Comparison of ENCODE assay signal across 1 cellular context in the genomic region with DNA sequence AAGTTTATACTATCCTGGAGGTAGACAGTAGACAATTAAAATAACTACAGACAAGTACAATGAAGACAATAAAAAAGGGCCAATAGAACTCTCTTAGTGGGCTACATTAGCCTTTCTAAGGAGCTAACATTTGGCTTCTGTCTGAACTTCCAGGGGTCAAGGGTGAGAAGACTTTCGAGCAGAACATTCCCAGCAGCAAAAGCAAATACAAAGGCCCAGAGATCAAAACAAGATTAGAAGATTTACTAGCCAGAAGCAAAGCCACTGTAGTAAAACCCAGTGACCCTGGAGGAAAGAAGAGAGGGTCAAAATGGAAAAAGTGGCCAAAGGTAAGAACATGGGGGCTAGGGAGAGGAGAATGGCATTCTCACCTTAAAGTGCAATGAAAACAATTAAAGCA.
TF ChIP-seq lines count a peak whose summit lies in the region.

No MANE protein-coding gene starts in this region.

TF ChIP-seq in K562, 482 proteins besides CTCF, POLR2A, EP300 and RAD21:
- TF ChIP-seq HDAC6 (IDR thresholded peaks at IDR 0.05; ENCODE audit: low read depth, low read length) (no peak), ZNF431 (CRISPR knock-in tag; IDR thresholded peaks at IDR 0.05) (no peak), ZKSCAN3 (CRISPR knock-in tag; IDR thresholded peaks at IDR 0.05) (no peak), HLTF (IDR thresholded peaks at IDR 0.05) (no peak), TEAD2 (tag; IDR thresholded peaks at IDR 0.05) (no peak), NR2C2 (CRISPR knock-in tag; IDR thresholded peaks at IDR 0.05) (no peak), NR2C2 (tag; IDR thresholded peaks at IDR 0.05) (peak; percentile 58; the same call in 1 of the 2 replicates), SOX6 (IDR thresholded peaks at IDR 0.05) (peak; percentile 23; the same call in 1 of the 2 replicates), HMGN3 (IDR thresholded peaks at IDR 0.05; ENCODE audit: borderline replicate concordance, extremely low read depth, insufficient read length, low read depth, low read length) (no peak), PHF8 (IDR thresholded peaks at IDR 0.05; ENCODE audit: borderline replicate concordance, low read length) (no peak), ZSCAN32 (CRISPR knock-in tag; IDR thresholded peaks at IDR 0.05) (no peak), ILK (tag; IDR thresholded peaks at IDR 0.05; ENCODE audit: borderline replicate concordance, low read depth) (no peak), FOXA1 (IDR thresholded peaks at IDR 0.05; ENCODE audit: borderline replicate concordance) (no peak), ZNF134 (CRISPR knock-in tag; conservative IDR thresholded peaks at IDR 0.05) (no peak), CBX3 (IDR thresholded peaks at IDR 0.05; ENCODE audit: borderline replicate concordance in 1 of 2, low read length in 2 of 2) (no peak), PTBP1 (IDR thresholded peaks at IDR 0.05; ENCODE audit: low read depth, low read length) (no peak), ZNF239 (CRISPR knock-in tag; IDR thresholded peaks at IDR 0.05) (no peak), NR2C1 (IDR thresholded peaks at IDR 0.05) (peak; percentile 45; the same call in 1 of the 2 replicates), NR2C1 (tag; IDR thresholded peaks at IDR 0.05) (peak; percentile 60; the same call in 1 of the 2 replicates), PHB2 (IDR thresholded peaks at IDR 0.05; ENCODE audit: low read depth) (no peak), NFYB (IDR thresholded peaks at IDR 0.05; ENCODE audit: extremely low read depth, insufficient read length) (no peak)
- TF ChIP-seq, protein P1, sequence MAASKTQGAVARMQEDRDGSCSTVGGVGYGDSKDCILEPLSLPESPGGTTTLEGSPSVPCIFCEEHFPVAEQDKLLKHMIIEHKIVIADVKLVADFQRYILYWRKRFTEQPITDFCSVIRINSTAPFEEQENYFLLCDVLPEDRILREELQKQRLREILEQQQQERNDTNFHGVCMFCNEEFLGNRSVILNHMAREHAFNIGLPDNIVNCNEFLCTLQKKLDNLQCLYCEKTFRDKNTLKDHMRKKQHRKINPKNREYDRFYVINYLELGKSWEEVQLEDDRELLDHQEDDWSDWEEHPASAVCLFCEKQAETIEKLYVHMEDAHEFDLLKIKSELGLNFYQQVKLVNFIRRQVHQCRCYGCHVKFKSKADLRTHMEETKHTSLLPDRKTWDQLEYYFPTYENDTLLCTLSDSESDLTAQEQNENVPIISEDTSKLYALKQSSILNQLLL (CRISPR knock-in tag; IDR thresholded peaks at IDR 0.05; ENCODE audit: borderline replicate concordance), result no peak
- TF ChIP-seq, protein P2, sequence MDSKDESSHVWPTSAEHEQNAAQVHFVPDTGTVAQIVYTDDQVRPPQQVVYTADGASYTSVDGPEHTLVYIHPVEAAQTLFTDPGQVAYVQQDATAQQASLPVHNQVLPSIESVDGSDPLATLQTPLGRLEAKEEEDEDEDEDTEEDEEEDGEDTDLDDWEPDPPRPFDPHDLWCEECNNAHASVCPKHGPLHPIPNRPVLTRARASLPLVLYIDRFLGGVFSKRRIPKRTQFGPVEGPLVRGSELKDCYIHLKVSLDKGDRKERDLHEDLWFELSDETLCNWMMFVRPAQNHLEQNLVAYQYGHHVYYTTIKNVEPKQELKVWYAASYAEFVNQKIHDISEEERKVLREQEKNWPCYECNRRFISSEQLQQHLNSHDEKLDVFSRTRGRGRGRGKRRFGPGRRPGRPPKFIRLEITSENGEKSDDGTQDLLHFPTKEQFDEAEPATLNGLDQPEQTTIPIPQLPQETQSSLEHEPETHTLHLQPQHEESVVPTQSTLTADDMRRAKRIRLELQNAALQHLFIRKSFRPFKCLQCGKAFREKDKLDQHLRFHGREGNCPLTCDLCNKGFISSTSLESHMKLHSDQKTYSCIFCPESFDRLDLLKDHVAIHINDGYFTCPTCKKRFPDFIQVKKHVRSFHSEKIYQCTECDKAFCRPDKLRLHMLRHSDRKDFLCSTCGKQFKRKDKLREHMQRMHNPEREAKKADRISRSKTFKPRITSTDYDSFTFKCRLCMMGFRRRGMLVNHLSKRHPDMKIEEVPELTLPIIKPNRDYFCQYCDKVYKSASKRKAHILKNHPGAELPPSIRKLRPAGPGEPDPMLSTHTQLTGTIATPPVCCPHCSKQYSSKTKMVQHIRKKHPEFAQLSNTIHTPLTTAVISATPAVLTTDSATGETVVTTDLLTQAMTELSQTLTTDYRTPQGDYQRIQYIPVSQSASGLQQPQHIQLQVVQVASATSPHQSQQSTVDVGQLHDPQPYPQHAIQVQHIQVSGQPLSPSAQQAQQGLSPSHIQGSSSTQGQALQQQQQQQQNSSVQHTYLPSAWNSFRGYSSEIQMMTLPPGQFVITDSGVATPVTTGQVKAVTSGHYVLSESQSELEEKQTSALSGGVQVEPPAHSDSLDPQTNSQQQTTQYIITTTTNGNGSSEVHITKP (IDR thresholded peaks at IDR 0.05; ENCODE audit: partially characterized antibody), result peak; percentile 28
- TF ChIP-seq, protein P3, sequence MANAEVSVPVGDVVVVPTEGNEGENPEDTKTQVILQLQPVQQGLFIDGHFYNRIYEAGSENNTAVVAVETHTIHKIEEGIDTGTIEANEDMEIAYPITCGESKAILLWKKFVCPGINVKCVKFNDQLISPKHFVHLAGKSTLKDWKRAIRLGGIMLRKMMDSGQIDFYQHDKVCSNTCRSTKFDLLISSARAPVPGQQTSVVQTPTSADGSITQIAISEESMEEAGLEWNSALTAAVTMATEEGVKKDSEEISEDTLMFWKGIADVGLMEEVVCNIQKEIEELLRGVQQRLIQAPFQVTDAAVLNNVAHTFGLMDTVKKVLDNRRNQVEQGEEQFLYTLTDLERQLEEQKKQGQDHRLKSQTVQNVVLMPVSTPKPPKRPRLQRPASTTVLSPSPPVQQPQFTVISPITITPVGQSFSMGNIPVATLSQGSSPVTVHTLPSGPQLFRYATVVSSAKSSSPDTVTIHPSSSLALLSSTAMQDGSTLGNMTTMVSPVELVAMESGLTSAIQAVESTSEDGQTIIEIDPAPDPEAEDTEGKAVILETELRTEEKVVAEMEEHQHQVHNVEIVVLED (CRISPR knock-in tag; IDR thresholded peaks at IDR 0.05), result no peak
- TF ChIP-seq, protein P4, sequence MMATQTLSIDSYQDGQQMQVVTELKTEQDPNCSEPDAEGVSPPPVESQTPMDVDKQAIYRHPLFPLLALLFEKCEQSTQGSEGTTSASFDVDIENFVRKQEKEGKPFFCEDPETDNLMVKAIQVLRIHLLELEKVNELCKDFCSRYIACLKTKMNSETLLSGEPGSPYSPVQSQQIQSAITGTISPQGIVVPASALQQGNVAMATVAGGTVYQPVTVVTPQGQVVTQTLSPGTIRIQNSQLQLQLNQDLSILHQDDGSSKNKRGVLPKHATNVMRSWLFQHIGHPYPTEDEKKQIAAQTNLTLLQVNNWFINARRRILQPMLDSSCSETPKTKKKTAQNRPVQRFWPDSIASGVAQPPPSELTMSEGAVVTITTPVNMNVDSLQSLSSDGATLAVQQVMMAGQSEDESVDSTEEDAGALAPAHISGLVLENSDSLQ (IDR thresholded peaks at IDR 0.05), result no peak
- TF ChIP-seq, protein P5, sequence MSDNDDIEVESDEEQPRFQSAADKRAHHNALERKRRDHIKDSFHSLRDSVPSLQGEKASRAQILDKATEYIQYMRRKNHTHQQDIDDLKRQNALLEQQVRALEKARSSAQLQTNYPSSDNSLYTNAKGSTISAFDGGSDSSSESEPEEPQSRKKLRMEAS (CRISPR knock-in tag; IDR thresholded peaks at IDR 0.05), result no peak
- TF ChIP-seq, protein P6, sequence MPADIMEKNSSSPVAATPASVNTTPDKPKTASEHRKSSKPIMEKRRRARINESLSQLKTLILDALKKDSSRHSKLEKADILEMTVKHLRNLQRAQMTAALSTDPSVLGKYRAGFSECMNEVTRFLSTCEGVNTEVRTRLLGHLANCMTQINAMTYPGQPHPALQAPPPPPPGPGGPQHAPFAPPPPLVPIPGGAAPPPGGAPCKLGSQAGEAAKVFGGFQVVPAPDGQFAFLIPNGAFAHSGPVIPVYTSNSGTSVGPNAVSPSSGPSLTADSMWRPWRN (IDR thresholded peaks at IDR 0.05; ENCODE audit: low read depth), result no peak
- TF ChIP-seq, protein P7, sequence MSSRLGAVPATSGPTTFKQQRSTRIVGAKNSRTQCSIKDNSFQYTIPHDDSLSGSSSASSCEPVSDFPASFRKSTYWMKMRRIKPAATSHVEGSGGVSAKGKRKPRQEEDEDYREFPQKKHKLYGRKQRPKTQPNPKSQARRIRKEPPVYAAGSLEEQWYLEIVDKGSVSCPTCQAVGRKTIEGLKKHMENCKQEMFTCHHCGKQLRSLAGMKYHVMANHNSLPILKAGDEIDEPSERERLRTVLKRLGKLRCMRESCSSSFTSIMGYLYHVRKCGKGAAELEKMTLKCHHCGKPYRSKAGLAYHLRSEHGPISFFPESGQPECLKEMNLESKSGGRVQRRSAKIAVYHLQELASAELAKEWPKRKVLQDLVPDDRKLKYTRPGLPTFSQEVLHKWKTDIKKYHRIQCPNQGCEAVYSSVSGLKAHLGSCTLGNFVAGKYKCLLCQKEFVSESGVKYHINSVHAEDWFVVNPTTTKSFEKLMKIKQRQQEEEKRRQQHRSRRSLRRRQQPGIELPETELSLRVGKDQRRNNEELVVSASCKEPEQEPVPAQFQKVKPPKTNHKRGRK (tag; IDR thresholded peaks at IDR 0.05), result no peak
- TF ChIP-seq, protein P8, sequence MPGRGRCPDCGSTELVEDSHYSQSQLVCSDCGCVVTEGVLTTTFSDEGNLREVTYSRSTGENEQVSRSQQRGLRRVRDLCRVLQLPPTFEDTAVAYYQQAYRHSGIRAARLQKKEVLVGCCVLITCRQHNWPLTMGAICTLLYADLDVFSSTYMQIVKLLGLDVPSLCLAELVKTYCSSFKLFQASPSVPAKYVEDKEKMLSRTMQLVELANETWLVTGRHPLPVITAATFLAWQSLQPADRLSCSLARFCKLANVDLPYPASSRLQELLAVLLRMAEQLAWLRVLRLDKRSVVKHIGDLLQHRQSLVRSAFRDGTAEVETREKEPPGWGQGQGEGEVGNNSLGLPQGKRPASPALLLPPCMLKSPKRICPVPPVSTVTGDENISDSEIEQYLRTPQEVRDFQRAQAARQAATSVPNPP (IDR thresholded peaks at IDR 0.05; ENCODE audit: borderline replicate concordance, insufficient read depth, insufficient read length), result no peak
